In genomic region chr10:100043796-100044195, GRCh38 we compare ENCODE assay signal across 11 cellular contexts. TPM values are rescaled to one million over a fixed set of nuclear protein-coding genes. Genes with fewer than 3 reads are reported as not detected.
DNase-seq lines count a peak whose midpoint lies in the region; ATAC-seq and TF ChIP-seq lines count a peak whose summit lies in the region.
"Had no signal": no experiment of that assay in that cellular context is flagged by ENCODE, and none has a peak within 500 bp of the region (broad histone marks: within the 10 kb centered on the region; RNA-seq: fewer than 3 reads in every experiment).

No MANE protein-coding gene starts in this region.

- no peaks in the 10 kb centered on the region for H4K20me1 ChIP-seq in OCI-LY7 (ENCODE audit: insufficient read depth, low read length)
- H4K20me1 ChIP-seq in fibroblast of lung (ENCODE audit: control insufficient read depth, extremely low read depth, insufficient read depth, low read length) = no peaks in the 10 kb centered on the region

- intact Hi-C loops in OCI-LY7 (cut with micrococcal nuclease; ENCODE audit: unreplicated experiment) = no loop called here

- TF ChIP-seq CTCF in OCI-LY7 (conservative IDR thresholded peaks at IDR 0.05; ENCODE audit: low read length) (no peak), fibroblast of lung (conservative IDR thresholded peaks at IDR 0.05 in 1 of 2, IDR thresholded peaks at IDR 0.05 in 1 of 2; ENCODE audit: low read depth in 1 of 2, low read length in 2 of 2) (no peak)

- H3K4me2 ChIP-seq in OCI-LY7 (ENCODE audit: low read length) (no peak overlapping the region), fibroblast of lung (ENCODE audit: extremely low read depth, insufficient read depth, low read length) (no peak overlapping the region), neuronal stem cell (ENCODE audit: insufficient read depth, low read length, poor library complexity, severe bottlenecking) (no peak overlapping the region)

- H3K79me1 ChIP-seq in neuronal stem cell (ENCODE audit: low read depth, low read length) = no peaks in the 10 kb centered on the region

- H3K9ac ChIP-seq in fibroblast of lung (ENCODE audit: insufficient read depth, low read length) (no peak overlapping the region), neuronal stem cell (ENCODE audit: low read depth, low read length, poor library complexity) (no peak overlapping the region)

- no peak overlapping the region for H3K14ac ChIP-seq in neuronal stem cell (ENCODE audit: low read length)

- H3K23ac ChIP-seq in neuronal stem cell (ENCODE audit: low read depth, low read length, poor library complexity) = no peak overlapping the region

- no peak overlapping the region for H2AK5ac ChIP-seq in neuronal stem cell (ENCODE audit: low read depth, low read length)

- no peak overlapping the region for H2BK12ac ChIP-seq in neuronal stem cell (ENCODE audit: low read length)

- H3K9me2 ChIP-seq in OCI-LY7 (ENCODE audit: insufficient read depth, low read length) = no peaks in the 10 kb centered on the region

- H3K4me1 ChIP-seq in OCI-LY7 (ENCODE audit: insufficient read depth, low read length, poor library complexity, severe bottlenecking) = peaks cover 43% of the 10 kb centered on the region
- H3K4me1 ChIP-seq in fibroblast of lung (ENCODE audit: control insufficient read depth, extremely low read depth, insufficient read depth, low read length) = peaks cover 10% of the 10 kb centered on the region
- H3K4me1 ChIP-seq in neuronal stem cell (ENCODE audit: control insufficient read depth in 2 of 2, insufficient read depth in 1 of 2, low read depth in 1 of 2, low read length in 2 of 2) = no peaks in the 10 kb centered on the region

- no peak overlapping the region for H3K18ac ChIP-seq in neuronal stem cell (ENCODE audit: low read length)

- H2AFZ ChIP-seq in OCI-LY7 (ENCODE audit: low read length) = peak overlapping the region; percentile 48
- peak overlapping the region; percentile 86 for H2AFZ ChIP-seq in fibroblast of lung (ENCODE audit: low read length)
- peak overlapping the region; percentile 75 for H2AFZ ChIP-seq in neuronal stem cell (ENCODE audit: low read length)

- no peaks in the 10 kb centered on the region for H3K27me3 ChIP-seq in fibroblast of lung (ENCODE audit: control insufficient read depth, insufficient read depth, low read length)
- peaks cover 0 to 4% (median 0%) of the 10 kb centered on the region in 3 experiments for H3K27me3 ChIP-seq in neuronal stem cell (ENCODE audit: control insufficient read depth in 3 of 3, insufficient read depth in 3 of 3, low read depth in 1 of 3, low read length in 3 of 3)

- no peak overlapping the region for H3K4me3 ChIP-seq in OCI-LY7 (ENCODE audit: low read depth, low read length, poor library complexity, severe bottlenecking)
- no peak overlapping the region for H3K4me3 ChIP-seq in fibroblast of lung (replicated peaks in 1 of 4; ENCODE audit: control extremely low read depth in 1 of 4, insufficient read depth in 1 of 4, low read depth in 3 of 4, low read length in 4 of 4)
- H3K4me3 ChIP-seq in neuronal stem cell (ENCODE audit: low read length in 2 of 2) = no peak overlapping the region

- WGBS in neuronal stem cell (ENCODE audit: extremely low coverage in 2 of 2, insufficient read length in 2 of 2, insufficient replicate concordance in 1 of 2), 2 donors = no CpG with 5 or more reads among the region's 3 CpGs

- no peak overlapping the region for H2BK15ac ChIP-seq in neuronal stem cell (ENCODE audit: low read length)

- H3K27ac ChIP-seq in OCI-LY7 (ENCODE audit: low read depth, low read length, poor library complexity, severe bottlenecking) (no peak overlapping the region), fibroblast of lung (ENCODE audit: insufficient read depth, low read length) (peak overlapping the region; percentile 63), neuronal stem cell (replicated peaks; ENCODE audit: low read length) (no peak overlapping the region)

- no peak overlapping the region for H3K4ac ChIP-seq in neuronal stem cell (ENCODE audit: low read length)

- no peak overlapping the region for H4K8ac ChIP-seq in neuronal stem cell (ENCODE audit: low read depth, low read length)

- CTCF ChIA-PET in OCI-LY7 (lab: Charles Lee; ENCODE audit: unreplicated experiment) = interaction anchor here (2.5 kb wide), 1 partner anchor 23 kb away, joined by 16 read pairs; no protein-coding TSS in a partner anchor

- H2BK120ac ChIP-seq in neuronal stem cell (ENCODE audit: low read depth, low read length) = no peak overlapping the region

- H3K9me3 ChIP-seq in OCI-LY7 (ENCODE audit: low read length) (no peaks in the 10 kb centered on the region), fibroblast of lung (ENCODE audit: control insufficient read depth, insufficient read depth, low read depth, low read length) (no peaks in the 10 kb centered on the region), neuronal stem cell (replicated peaks in 1 of 2; ENCODE audit: control insufficient read depth in 2 of 2, insufficient read depth in 1 of 2, low read depth in 1 of 2, low read length in 2 of 2) (no peaks in the 10 kb centered on the region)

- BruUV-seq in OCI-LY7 (replicated peaks; lab: Mats Ljungman, UMichigan) = no TSS peak

- H2BK5ac ChIP-seq in neuronal stem cell (ENCODE audit: low read length) = no peak overlapping the region

- POLR2A ChIA-PET in OCI-LY7 (lab: Charles Lee) = interaction anchor here (0.7 kb wide), 2 partner anchors 10 to 382 kb away, joined by 3 to 4 read pairs; no protein-coding TSS in a partner anchor

- H3K79me2 ChIP-seq in OCI-LY7 (ENCODE audit: insufficient read depth, low read depth, low read length) (no peaks in the 10 kb centered on the region), fibroblast of lung (ENCODE audit: control insufficient read depth, insufficient read depth, low read length) (no peaks in the 10 kb centered on the region)

- no peak overlapping the region for H4K91ac ChIP-seq in neuronal stem cell (ENCODE audit: low read depth, low read length, poor library complexity)

- no peak for ATAC-seq in HG03520 (IDR thresholded peaks at IDR 0.05; ENCODE audit: unreplicated experiment)

- no peaks in the 10 kb centered on the region for H3K36me3 ChIP-seq in OCI-LY7 (ENCODE audit: insufficient read depth, low read length)
- H3K36me3 ChIP-seq in fibroblast of lung (ENCODE audit: control insufficient read depth, insufficient read depth, low read length) = no peaks in the 10 kb centered on the region
- no peaks in the 10 kb centered on the region for H3K36me3 ChIP-seq in neuronal stem cell (replicated peaks in 1 of 2; ENCODE audit: control insufficient read depth in 2 of 2, insufficient read depth in 2 of 2, low read length in 2 of 2)

- peak; percentile 43 for DNase-seq in AG08395 (ENCODE audit: low spot score)
- no peak for DNase-seq in OCI-LY7 (ENCODE audit: low spot score)
- DNase-seq in fibroblast of lung (ENCODE audit: low read depth in 2 of 2) = peak; percentile 30 to 66
- no peak for DNase-seq in neuronal stem cell (ENCODE audit: low spot score)
- no peak for DNase-seq in HuH-7 (ENCODE audit: low spot score)
- no peak for DNase-seq in activated CD4-positive, alpha-beta T cell treated with anti-CD3 and anti-CD28 coated beads, Interleukin-2, amount 50 U/mL, for 1 hour
- no peak for DNase-seq in effector CD8-positive, alpha-beta T cell (lab: John Stamatoyannopoulos, UW)
- DNase-seq: effector CD4-positive, alpha-beta T cell had no signal

RNA-seq across cellular contexts. Expression of gene DNMBP, which starts 34.0 kb away (rescaled TPM):
- total RNA-seq in OCI-LY7 (2014; rRNA removed; shearing (Covaris generic)) = 24.2 and 27.0 TPM in 2 replicates
- total RNA-seq in OCI-LY7 (2022) (36.2 and 39.6 TPM in 2 replicates), fibroblast of lung (5.9 and 12.9 TPM in 2 replicates)
- polyA plus RNA-seq in fibroblast of lung = 17.6 and 21.2 TPM in 2 replicates
- 11.3 and 15.0 TPM in 2 replicates for polyA plus RNA-seq in fibroblast of lung (2012)
- 13.8 and 16.1 TPM in 2 replicates for polyA minus RNA-seq in fibroblast of lung (ENCODE audit: low replicate concordance)
- polyA plus RNA-seq in neuronal stem cell (2013, experiment 1 of 2) = 20.4 TPM
- polyA plus RNA-seq in neuronal stem cell (2013, experiment 2 of 2) = 21.0 TPM

RNA-seq across cellular contexts. Expression of gene CPN1, which starts 37.9 kb away (rescaled TPM):
- total RNA-seq in OCI-LY7 (2014; rRNA removed; shearing (Covaris generic)) = not detected in 2 replicates
- not detected in 2 replicates for total RNA-seq in OCI-LY7 (2022)
- total RNA-seq in fibroblast of lung = not detected in 2 replicates
- not detected in 2 replicates for polyA plus RNA-seq in fibroblast of lung
- not detected in 2 replicates for polyA plus RNA-seq in fibroblast of lung (2012)
- not detected in 2 replicates for polyA minus RNA-seq in fibroblast of lung (ENCODE audit: low replicate concordance)
- 0.17 TPM for polyA plus RNA-seq in neuronal stem cell (2013, experiment 1 of 2)
- polyA plus RNA-seq in neuronal stem cell (2013, experiment 2 of 2) = 0.25 TPM
- total RNA-seq: activated CD8-positive, alpha-beta memory T cell treated with anti-CD3 and anti-CD28 coated beads for 36 hours; CD4-positive, CD25-positive, alpha-beta regulatory T cell had no signal
- polyA plus RNA-seq: CD4-positive, CD25-positive, alpha-beta regulatory T cell had no signal

Comparison
In these comparisons a context has a peak if more than half of its experiments do, and no peak if none do; other contexts are left out.
1. DNase-seq: peak in AG08395 (single experiment) and fibroblast of lung (2 of 2); none in OCI-LY7 (single experiment), neuronal stem cell (single experiment), HuH-7 (single experiment), activated CD4-positive, alpha-beta T cell treated with anti-CD3 and anti-CD28 coated beads, Interleukin-2, amount 50 U/mL, for 1 hour (single experiment) and effector CD8-positive, alpha-beta T cell (single experiment).
2. Peak in every context shown above with its lines, with median percentiles within 50 percentile points of each other: H2AFZ ChIP-seq.